Comparison of ENCODE assay signal across 9 cellular contexts in genomic region chr14:92922883-92923743, GRCh38. TPM values are rescaled to one million over a fixed set of nuclear protein-coding genes. Genes with fewer than 3 reads are reported as not detected.
A peak's percentile ranks its signal among the peaks of the same experiment; 100 is the strongest.
DNase-seq lines count a peak whose midpoint lies in the region; ATAC-seq, FAIRE-seq and TF ChIP-seq lines count a peak whose summit lies in the region.
"Had no signal": no experiment of that assay in that cellular context is flagged by ENCODE, and none has a peak within 500 bp of the region (broad histone marks: within the 10 kb centered on the region; RNA-seq: fewer than 3 reads in every experiment).

TSS of gene CHGA (plus strand) at chr14:92923150. CDS start at chr14:92923360, 210 bp downstream.

- H3K9me3 Mint-ChIP-seq in Calu3 (ENCODE audit: low read depth, unreplicated experiment), result no peaks in the 10 kb centered on the region

- BruUV-seq in Calu3 (replicated peaks; lab: Mats Ljungman, UMichigan), result no TSS peak
- BruUV-seq in K562 (replicated peaks; lab: Mats Ljungman, UMichigan), result no TSS peak

- in situ Hi-C loops in K562 (cut with MboI), result no loop called here

- peak within 1 kb of the TSS; percentile 6 for H3K4me2 ChIP-seq in SU-DHL-6 (ENCODE audit: low read depth, low read length, poor library complexity, severe bottlenecking)
- H3K4me2 ChIP-seq in K562 (ENCODE audit: insufficient read depth, low read length), result no peak within 1 kb of the TSS

- no peaks in the 10 kb centered on the region for H3F3A ChIP-seq in SU-DHL-6 (ENCODE audit: insufficient read depth)

- no peaks in the 10 kb centered on the region for H3K36me3 ChIP-seq in SU-DHL-6 (ENCODE audit: low read length)
- no peaks in the 10 kb centered on the region for H3K36me3 ChIP-seq in K562 (ENCODE audit: control insufficient read depth, insufficient read depth, low read length)
- H3K36me3 ChIP-seq in sigmoid colon, result no peaks in the 10 kb centered on the region

- CTCF ChIA-PET in Calu3 (lab: Charles Lee) (no interaction called here), K562 (lab: Yijun Ruan, JAX; ENCODE audit: low intra/inter-chr PET ratio) (no interaction called here)

- intact Hi-C loops in Calu3 (cut with micrococcal nuclease; ENCODE audit: unreplicated experiment), result no loop called here
- intact Hi-C loops in K562 (cut with micrococcal nuclease), result no loop called here
- intact Hi-C loops in sigmoid colon (cut with DNase I), result no loop called here

- no peaks in the 10 kb centered on the region for H3K79me2 ChIP-seq in SU-DHL-6 (ENCODE audit: insufficient read depth, low read length)
- H3K79me2 ChIP-seq in K562 (ENCODE audit: control insufficient read depth, insufficient read depth, low read length), result no peaks in the 10 kb centered on the region

- H3K27ac Mint-ChIP-seq in Calu3 (ENCODE audit: unreplicated experiment), result no peak within 1 kb of the TSS

- POLR2A ChIA-PET in K562 (lab: Yijun Ruan, JAX), result interaction anchor here (1.2 kb wide), 1 partner anchor 29 kb away, joined by 3 read pairs; no protein-coding TSS in a partner anchor

- no peak for TF ChIP-seq EP300 in K562 (IDR thresholded peaks at IDR 0.05; ENCODE audit: low read length)
- TF ChIP-seq EP300 in sigmoid colon (IDR thresholded peaks at IDR 0.05), result no peak

- ATAC-seq in K562, result peak; percentile 96
- ATAC-seq in GM18519 (IDR thresholded peaks at IDR 0.05; ENCODE audit: low FRiP score, unreplicated experiment), result no peak

- TF ChIP-seq RAD21 in K562 (CRISPR knock-in tag; conservative IDR thresholded peaks at IDR 0.05 in 1 of 2, IDR thresholded peaks at IDR 0.05 in 1 of 2), result no peak

- H3K4me1 ChIP-seq in K562 (replicated peaks in 1 of 2; ENCODE audit: control insufficient read depth in 2 of 2, insufficient read depth in 2 of 2, low read length in 2 of 2) (peaks cover 0 to 7% of the 10 kb centered on the region in 2 experiments; a peak in 1 of 5 replicates), sigmoid colon (peaks cover 0 to 10% (median 8%) of the 10 kb centered on the region in 4 donors)

- H4K20me1 ChIP-seq in SU-DHL-6 (ENCODE audit: low read depth, low read length) (no peaks in the 10 kb centered on the region), K562 (replicated peaks; ENCODE audit: control insufficient read depth, insufficient read depth, low read length) (no peaks in the 10 kb centered on the region; the same call in 1 of the 2 replicates)

- no peaks in the 10 kb centered on the region for H3K9me2 ChIP-seq in SU-DHL-6 (replicated peaks; ENCODE audit: insufficient read depth, low read length)

- TF ChIP-seq POLR2A in K562 (conservative IDR thresholded peaks at IDR 0.05), result no peak
- no peak for TF ChIP-seq POLR2A in sigmoid colon (IDR thresholded peaks at IDR 0.05)

- H3K9me1 ChIP-seq in K562 (ENCODE audit: control insufficient read depth, insufficient read depth, low read length), result no peaks in the 10 kb centered on the region

- H2AFZ ChIP-seq in SU-DHL-6 (ENCODE audit: low read depth, low read length, severe bottlenecking), result no peak within 1 kb of the TSS
- H2AFZ ChIP-seq in K562 (ENCODE audit: low read depth, low read length), result no peak within 1 kb of the TSS

- WGBS in K562 (ENCODE audit: insufficient coverage, low coverage, missing lambda C conversion rate), result 0% methylated on average over 8 of the region's 86 CpGs
- 7 to 16% methylated on average over 86 of the region's 86 CpGs for WGBS in sigmoid colon, 2 donors

- H3K4me1 Mint-ChIP-seq in Calu3 (ENCODE audit: low read depth, unreplicated experiment), result no peaks in the 10 kb centered on the region

- TF ChIP-seq CTCF in Calu3 (IDR thresholded peaks at IDR 0.05; ENCODE audit: unreplicated experiment), result no peak
- TF ChIP-seq CTCF in SU-DHL-6 (IDR thresholded peaks at IDR 0.05; ENCODE audit: insufficient read depth, low read length, poor library complexity, severe bottlenecking), result no peak
- TF ChIP-seq CTCF in K562 (IDR thresholded peaks at IDR 0.05 in 2 of 3, conservative IDR thresholded peaks at IDR 0.05 in 1 of 3; ENCODE audit: insufficient read depth in 2 of 3, low read depth in 1 of 3, low read length in 3 of 3), result no peak
- TF ChIP-seq CTCF in sigmoid colon (IDR thresholded peaks at IDR 0.05), result no peak

- no peaks in the 10 kb centered on the region for H3K36me3 Mint-ChIP-seq in Calu3 (ENCODE audit: insufficient read depth, unreplicated experiment)

- peaks cover 71% of the 10 kb centered on the region for H3K27me3 Mint-ChIP-seq in Calu3 (ENCODE audit: unreplicated experiment)

- H3K9me3 ChIP-seq in SU-DHL-6 (ENCODE audit: insufficient read depth, low read length), result no peaks in the 10 kb centered on the region
- no peaks in the 10 kb centered on the region for H3K9me3 ChIP-seq in K562 (replicated peaks; ENCODE audit: control insufficient read depth, insufficient read depth, low read depth, low read length)
- H3K9me3 ChIP-seq in sigmoid colon, result no peaks in the 10 kb centered on the region

- no peak within 1 kb of the TSS for H3K27ac ChIP-seq in SU-DHL-6 (ENCODE audit: low read depth, low read length)
- H3K27ac ChIP-seq in K562 (ENCODE audit: extremely low read depth, low read depth, low read length), result no peak within 1 kb of the TSS
- no peak within 1 kb of the TSS for H3K27ac ChIP-seq in sigmoid colon

- no peak for FAIRE-seq in K562 (lab: Jason Lieb, UNC)

- H3K4me3 Mint-ChIP-seq in Calu3 (ENCODE audit: low read depth, unreplicated experiment), result no peak within 1 kb of the TSS

- DNase-seq in Calu3 (peak; percentile 32), LoVo (ENCODE audit: low spot score) (peak; percentile 29), K562 (ENCODE audit: extremely low read depth in 1 of 4, low spot score in 3 of 4) (peak; percentile 57 to 79 (median 74)), iris pigment epithelial cell (ENCODE audit: low read depth) (peak; percentile 37), sigmoid colon (no peak)
- peak; percentile 20 for DNase-seq in stimulated activated CD8-positive, alpha-beta memory T cell treated with anti-CD3 and anti-CD28 coated beads, Interleukin-15, amount 100 ng/mL, for 1 hour (ENCODE audit: low read depth)

- H3K4me3 ChIP-seq in SU-DHL-6 (ENCODE audit: insufficient read depth, low read length, poor library complexity, severe bottlenecking) (no peak within 1 kb of the TSS), K562 (no peak within 1 kb of the TSS), sigmoid colon (peak within 1 kb of the TSS in 1 of 4 donors; percentile 7)

- H3K9ac ChIP-seq in SU-DHL-6 (ENCODE audit: low read length) (no peak within 1 kb of the TSS), K562 (ENCODE audit: insufficient read depth in 1 of 2, low read depth in 2 of 2, low read length in 2 of 2) (no peak within 1 kb of the TSS)

- H3K27me3 ChIP-seq in SU-DHL-6 (ENCODE audit: low read length), result no peaks in the 10 kb centered on the region
- H3K27me3 ChIP-seq in K562 (ENCODE audit: control insufficient read depth in 2 of 2, insufficient read depth in 2 of 2, low read length in 2 of 2), result peaks cover 0 to 10% of the 10 kb centered on the region in 2 experiments; a peak in 2 of 5 replicates
- peaks cover 7 to 22% (median 15%) of the 10 kb centered on the region in 3 donors for H3K27me3 ChIP-seq in sigmoid colon

TF ChIP-seq in K562, 482 proteins besides CTCF, POLR2A, EP300 and RAD21 (continues in another document):
- TF ChIP-seq TEAD1 (CRISPR knock-in tag; IDR thresholded peaks at IDR 0.05), result no peak; a peak in 1 of 4 replicates
- TF ChIP-seq RCOR1 (IDR thresholded peaks at IDR 0.05; ENCODE audit: borderline replicate concordance in 1 of 2, low read depth in 2 of 2, low read length in 2 of 2), result 0 out of 4 replicates have a peak, but pooled peaks of 1 of the 2 experiments have one; percentile 23
- peak; percentile 90 for TF ChIP-seq MIER1 (IDR thresholded peaks at IDR 0.05; ENCODE audit: low read depth)
- 0 out of 4 replicates have a peak, but pooled peaks of 1 of the 2 experiments have one; percentile 24 for TF ChIP-seq MNT (conservative IDR thresholded peaks at IDR 0.05)
- TF ChIP-seq MAZ (CRISPR knock-in tag; conservative IDR thresholded peaks at IDR 0.05 in 1 of 2, IDR thresholded peaks at IDR 0.05 in 1 of 2), result peak in 1 of 2 experiments; percentile 35; a peak in 1 of 4 replicates
- no peak for TF ChIP-seq ZNF551 (CRISPR knock-in tag; IDR thresholded peaks at IDR 0.05)
- peak; percentile 26; the same call in 1 of the 2 replicates for TF ChIP-seq FOXP1 (CRISPR knock-in tag; IDR thresholded peaks at IDR 0.05)
- TF ChIP-seq PRMT5 (CRISPR knock-in tag; IDR thresholded peaks at IDR 0.05), result peak; percentile 85
- TF ChIP-seq HDGF (IDR thresholded peaks at IDR 0.05), result no peak
- TF ChIP-seq HNRNPL (IDR thresholded peaks at IDR 0.05; ENCODE audit: low read depth, low read length), result 0 out of 2 replicates have a peak, but pooled peaks have one; percentile 79

RNA-seq across cellular contexts. Expression of gene CHGA, which starts in this region (rescaled TPM):
- total RNA-seq in Calu3 (2022), result 0.17 and 0.24 TPM in 2 replicates
- total RNA-seq in K562 (2011; cell fraction: chromatin; rRNA removed; ENCODE audit: low replicate concordance), result not detected in 2 replicates
- total RNA-seq in K562 (2011; cell fraction: nucleolus; rRNA removed), result not detected in 2 replicates
- not detected in 2 replicates for total RNA-seq in K562 (2011; cell fraction: nucleoplasm; rRNA removed)
- total RNA-seq in K562 (2014; rRNA removed), result not detected in 2 replicates
- total RNA-seq in K562 (2014; rRNA removed; fragmentation: Illumina TruSeq; extraction: Trizol), result not detected in 2 replicates
- total RNA-seq in K562 (2015; rRNA removed; fragmentation: Illumina TruSeq; extraction: Trizol), result not detected in 2 replicates
- total RNA-seq in K562 (2021), result 0.20 TPM in 1 of 2 replicates, not detected in the other
- polyA plus RNA-seq in K562 (2011; rRNA removed), result not detected in 2 replicates
- not detected in 2 replicates for polyA plus RNA-seq in K562 (2011; cell fraction: cytosol; rRNA removed)
- not detected in 2 replicates for polyA plus RNA-seq in K562 (2011; cell fraction: nucleus; rRNA removed)
- polyA plus RNA-seq in K562 (2012), result not detected in 2 replicates
- not detected in 2 replicates for polyA plus RNA-seq in K562 (2014; fragmentation: Illumina TruSeq; extraction: Trizol)
- not detected for polyA plus RNA-seq in K562 (2014; fragmentation: Nextera tagmentation; extraction: Ambion mirVana)
- polyA plus RNA-seq in K562 (2014; rRNA removed), result not detected in 2 replicates
- not detected in 2 replicates for polyA minus RNA-seq in K562 (2011; rRNA and poly(A)+ RNA removed)
- polyA minus RNA-seq in K562 (2011; cell fraction: cytosol; rRNA and poly(A)+ RNA removed), result not detected in 2 replicates
- polyA minus RNA-seq in K562 (2011; cell fraction: nucleus; rRNA and poly(A)+ RNA removed), result not detected in 2 replicates
- 1 to 10 TPM in 3 of 4 donors, under 1 TPM in 1; 0.99 to 5.0 (median 4.5) TPM for total RNA-seq in sigmoid colon
- 10 to 100 TPM; 36.0 to 55.4 (median 37.2) TPM for polyA plus RNA-seq in sigmoid colon
- total RNA-seq: kidney epithelial cell had no signal

Comparison
In these comparisons a context has a peak if more than half of its experiments do, and no peak if none do; other contexts are left out.
1. RNA of gene CHGA (polyA plus RNA-seq): 36.0 to 55.4 TPM in sigmoid colon; not detected in K562; every median in the first group is over 10 times any median in the second.
2. Peak in DNase-seq in Calu3; RNA of the gene not detected or under 1 TPM.
3. Peak in DNase-seq and ATAC-seq in K562; RNA of the gene not detected or under 1 TPM.